In genomic region chr18:65754121-65754520, GRCh38 we compare ENCODE assay signal across 13 cellular contexts. TPM values are rescaled to one million over a fixed set of nuclear protein-coding genes. Genes with fewer than 3 reads are reported as not detected.
DNase-seq lines count a peak whose midpoint lies in the region; ATAC-seq and TF ChIP-seq lines count a peak whose summit lies in the region.
"Had no signal": no experiment of that assay in that cellular context is flagged by ENCODE, and none has a peak within 500 bp of the region (broad histone marks: within the 10 kb centered on the region; RNA-seq: fewer than 3 reads in every experiment).

No MANE protein-coding gene starts in this region.

- no peak for TF ChIP-seq CTCF in kidney epithelial cell (IDR thresholded peaks at IDR 0.05; ENCODE audit: insufficient read depth, low read length, poor library complexity, severe bottlenecking)

- DNase-seq in DMS 273 treated with DMSO at 0.1 percent for 48 hours (lab: John Stamatoyannopoulos, UW) (peak; percentile 87), MV-4-11 (lab: John Stamatoyannopoulos, UW) (peak; percentile 62), SJCRH30 (peak; percentile 77 to 89), kidney epithelial cell (ENCODE audit: low read depth) (peak; percentile 35), NCI-H526 treated with DMSO at 0.1 percent for 48 hours (lab: John Stamatoyannopoulos, UW) (no peak)
- DNase-seq: activated CD4-positive, alpha-beta T cell treated with anti-CD3 and anti-CD28 coated beads for 36 hours; CD4-positive, CD25-positive, alpha-beta regulatory T cell; naive thymus-derived CD4-positive, alpha-beta T cell; Right ventricle myocardium superior had no signal

- ATAC-seq in HG03342 (IDR thresholded peaks at IDR 0.05; ENCODE audit: unreplicated experiment), result no peak
- ATAC-seq in HG03460 (IDR thresholded peaks at IDR 0.05; ENCODE audit: unreplicated experiment), result no peak
- ATAC-seq in HG03175 (IDR thresholded peaks at IDR 0.05; ENCODE audit: unreplicated experiment), result no peak
- ATAC-seq: activated CD4-positive, alpha-beta T cell treated with anti-CD3 and anti-CD28 coated beads for 36 hours; naive thymus-derived CD4-positive, alpha-beta T cell had no signal

- H3K36me3 ChIP-seq in SJCRH30 (no peaks in the 10 kb centered on the region), kidney epithelial cell (ENCODE audit: control insufficient read depth, insufficient read depth, low read length) (no peaks in the 10 kb centered on the region)

- no peaks in the 10 kb centered on the region for H3K27me3 ChIP-seq in SJCRH30
- peaks cover 17% of the 10 kb centered on the region for H3K27me3 ChIP-seq in kidney epithelial cell (ENCODE audit: control insufficient read depth, insufficient read depth, low read length)

- H3K4me3 ChIP-seq in SJCRH30 (peak overlapping the region; percentile 13), kidney epithelial cell (ENCODE audit: low read depth, low read length) (no peak overlapping the region)

- peaks cover 34% of the 10 kb centered on the region for H3K4me1 ChIP-seq in SJCRH30

- H3K27ac ChIP-seq in SJCRH30, result peak overlapping the region; percentile 55

- H3K9me3 ChIP-seq in SJCRH30 (replicated peaks), result no peaks in the 10 kb centered on the region

RNA-seq across cellular contexts. Expression of gene CDH7, which starts 3.3 kb away (rescaled TPM):
- total RNA-seq in SJCRH30 (2014; rRNA removed; shearing (Covaris generic)), result 6.8 and 7.8 TPM in 2 replicates
- not detected in 2 replicates for total RNA-seq in kidney epithelial cell
- total RNA-seq: activated CD4-positive, alpha-beta T cell treated with anti-CD3 and anti-CD28 coated beads for 36 hours; CD4-positive, CD25-positive, alpha-beta regulatory T cell; chondrocyte; naive thymus-derived CD4-positive, alpha-beta T cell; Right ventricle myocardium superior had no signal
